Comparison of ENCODE assay signal across 18 cellular contexts in the genomic region with DNA sequence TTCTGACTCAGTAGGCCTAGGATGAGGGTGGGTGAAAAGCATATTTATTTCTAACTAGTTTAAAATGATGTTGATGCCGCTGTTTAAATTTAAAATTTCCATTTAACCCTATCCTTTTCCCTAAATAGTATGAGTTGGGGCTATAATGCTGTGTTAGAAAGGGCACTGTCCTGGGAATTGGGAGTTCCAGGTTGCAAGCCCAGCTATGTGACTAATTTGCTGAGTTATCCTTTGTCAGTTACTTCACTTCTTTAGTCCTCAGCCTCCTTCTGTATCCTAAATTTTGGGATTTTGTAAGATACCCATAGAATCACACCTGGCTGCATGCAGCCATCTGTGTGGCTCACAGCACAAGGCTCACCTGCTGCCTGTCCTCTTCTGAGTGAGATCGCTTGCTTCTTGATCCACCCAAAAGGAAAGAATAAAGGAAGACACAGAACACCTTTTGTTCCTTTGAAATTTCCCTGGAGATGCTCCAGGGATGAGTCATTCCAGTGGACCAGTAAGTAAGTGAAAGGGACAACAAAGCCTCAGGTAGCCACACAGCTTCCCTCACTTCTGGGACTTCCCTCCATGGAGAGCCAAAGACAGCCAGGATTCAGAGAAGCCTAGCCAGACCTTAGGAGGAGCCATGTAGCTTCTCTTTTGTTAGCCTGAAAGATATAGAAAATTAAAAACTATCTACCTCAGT.
DNase-seq lines count a peak whose midpoint lies in the region; ATAC-seq and TF ChIP-seq lines count a peak whose summit lies in the region.
"Had no signal": no experiment of that assay in that cellular context is flagged by ENCODE, and none has a peak within 500 bp of the region (broad histone marks: within the 10 kb centered on the region; RNA-seq: fewer than 3 reads in every experiment).

No MANE protein-coding gene starts in this region.

- peak; percentile 96 for ATAC-seq in PC-3
- no peak for ATAC-seq in HG02938 (IDR thresholded peaks at IDR 0.05; ENCODE audit: unreplicated experiment)
- ATAC-seq: lower lobe of right lung had no signal

- no peaks in the 10 kb centered on the region for H3K9me3 ChIP-seq in PC-3 (ENCODE audit: low read length)
- H3K9me3 ChIP-seq in neural progenitor cell (ENCODE audit: low read depth), result no peaks in the 10 kb centered on the region
- H3K9me3 ChIP-seq in left ventricle myocardium inferior (replicated peaks), result no peaks in the 10 kb centered on the region
- H3K9me3 ChIP-seq: colonic mucosa, lower lobe of right lung, SJSA1, testis had no signal

- no peaks in the 10 kb centered on the region for H3K79me2 ChIP-seq in PC-3 (ENCODE audit: low read length)
- H3K79me2 ChIP-seq in neural progenitor cell (ENCODE audit: low read depth), result no peaks in the 10 kb centered on the region
- H3K79me2 ChIP-seq: hepatocyte had no signal

- H3K4me3 ChIP-seq in H7 (ENCODE audit: insufficient read depth, low read depth, low read length) (no peak overlapping the region), PC-3 (ENCODE audit: low read length) (no peak overlapping the region), neural progenitor cell (no peak overlapping the region), left ventricle myocardium inferior (no peak overlapping the region)
- H3K4me3 ChIP-seq: colonic mucosa, hepatocyte, lower lobe of right lung, SJSA1, testis had no signal

- H3K4me1 ChIP-seq in PC-3 (ENCODE audit: insufficient read depth, low read length) (peaks cover 14% of the 10 kb centered on the region), neural progenitor cell (peaks cover 14% of the 10 kb centered on the region), left ventricle myocardium inferior (peaks cover 33% of the 10 kb centered on the region)
- H3K4me1 ChIP-seq: colonic mucosa, lower lobe of right lung, SJSA1, testis had no signal

- H3K4me1 Mint-ChIP-seq in endothelial cell (ENCODE audit: unreplicated experiment) (peaks cover 12% of the 10 kb centered on the region), neural progenitor cell (peaks cover 3% of the 10 kb centered on the region)
- no peaks in the 10 kb centered on the region for H3K4me1 Mint-ChIP-seq in activated CD4-positive, alpha-beta memory T cell treated with anti-CD3 and anti-CD28 coated beads, Interleukin-2, amount 10 ng/mL, durations not matched to agents 7 days and 5 days
- H3K4me1 Mint-ChIP-seq: activated CD4-positive, alpha-beta T cell treated with anti-CD3 and anti-CD28 coated beads, Interleukin-2, amount 10 ng/mL, durations not matched to agents 7 days and 5 days had no signal

- H3K4me2 ChIP-seq in PC-3 (ENCODE audit: low read length), result peak overlapping the region; percentile 34; the same call in 1 of the 2 replicates
- no peak overlapping the region for H3K4me2 ChIP-seq in neural progenitor cell
- H3K4me2 ChIP-seq: hepatocyte had no signal

- POLR2A ChIA-PET in PC-3 (lab: Charles Lee; ENCODE audit: unreplicated experiment), result no interaction called here
- POLR2A ChIA-PET in activated CD4-positive, alpha-beta memory T cell treated with anti-CD3 and anti-CD28 coated beads, Interleukin-2, amount 10 ng/mL, durations not matched to agents 7 days and 5 days (lab: Charles Lee), result no interaction called here

- H3K27me3 ChIP-seq in H7 (ENCODE audit: control insufficient read depth, insufficient read depth, low read length) (no peaks in the 10 kb centered on the region), PC-3 (ENCODE audit: low read length) (no peaks in the 10 kb centered on the region), neural progenitor cell (no peaks in the 10 kb centered on the region), left ventricle myocardium inferior (ENCODE audit: low read depth) (no peaks in the 10 kb centered on the region)
- H3K27me3 ChIP-seq: colonic mucosa, hepatocyte, SJSA1, testis had no signal

- H2AFZ ChIP-seq in PC-3 (ENCODE audit: low read length) (no peak overlapping the region), neural progenitor cell (replicated peaks) (no peak overlapping the region)
- H2AFZ ChIP-seq: hepatocyte had no signal

- H3F3A ChIP-seq in PC-3 (ENCODE audit: low read length, unreplicated experiment) (no peaks in the 10 kb centered on the region), neural progenitor cell (ENCODE audit: low read depth) (no peaks in the 10 kb centered on the region)

- H3K36me3 ChIP-seq in H7 (replicated peaks; ENCODE audit: control insufficient read depth, insufficient read depth, low read length) (no peaks in the 10 kb centered on the region), PC-3 (ENCODE audit: low read depth, low read length) (no peaks in the 10 kb centered on the region), neural progenitor cell (no peaks in the 10 kb centered on the region), left ventricle myocardium inferior (peaks cover 6% of the 10 kb centered on the region)
- H3K36me3 ChIP-seq: colonic mucosa, lower lobe of right lung, SJSA1 had no signal

- H3K9ac ChIP-seq in PC-3 (ENCODE audit: low read length) (no peak overlapping the region), neural progenitor cell (no peak overlapping the region)

- peak; percentile 19 for DNase-seq in H7
- peak; percentile 73 for DNase-seq in PC-3
- no peak for DNase-seq in endothelial cell (ENCODE audit: low spot score)
- DNase-seq in neural progenitor cell (ENCODE audit: low spot score), result peak; percentile 6
- DNase-seq in left ventricle myocardium inferior, result no peak
- DNase-seq in activated CD4-positive, alpha-beta memory T cell treated with anti-CD3 and anti-CD28 coated beads, Interleukin-2, amount 10 ng/mL, durations not matched to agents 7 days and 5 days, result no peak
- DNase-seq in stimulated activated CD4-positive, alpha-beta T cell treated with anti-CD3 and anti-CD28 coated beads, Interleukin-12 subunit alpha, Interleukin-12 subunit beta, amount 100 ng/mL, for 4 hours, result no peak
- DNase-seq: activated CD4-positive, alpha-beta T cell treated with anti-CD3 and anti-CD28 coated beads, Interleukin-2, amount 10 ng/mL, durations not matched to agents 7 days and 5 days; colonic mucosa; lower lobe of right lung; MM.1S; NCI-H2171; T1000; testis had no signal

- CTCF ChIA-PET in PC-3 (lab: Charles Lee), result interaction anchor here (1.0 to 1.2 kb wide), 2 partner anchors 19 to 146 kb away, joined by 4 to 7 read pairs; no protein-coding TSS in a partner anchor
- CTCF ChIA-PET in activated CD4-positive, alpha-beta memory T cell treated with anti-CD3 and anti-CD28 coated beads, Interleukin-2, amount 10 ng/mL, durations not matched to agents 7 days and 5 days (lab: Charles Lee), result no interaction called here

- no peaks in the 10 kb centered on the region for H3K9me2 ChIP-seq in PC-3 (replicated peaks; ENCODE audit: low read length)

- no peak for TF ChIP-seq CTCF in PC-3 (conservative IDR thresholded peaks at IDR 0.05; ENCODE audit: low read depth, low read length)
- no peak for TF ChIP-seq CTCF in endothelial cell (IDR thresholded peaks at IDR 0.05; ENCODE audit: unreplicated experiment)
- TF ChIP-seq CTCF in neural progenitor cell (IDR thresholded peaks at IDR 0.05), result no peak
- no peak for TF ChIP-seq CTCF in left ventricle myocardium inferior (IDR thresholded peaks at IDR 0.05; ENCODE audit: borderline replicate concordance)

- no peak overlapping the region for H3K4me3 Mint-ChIP-seq in endothelial cell (ENCODE audit: unreplicated experiment)
- H3K4me3 Mint-ChIP-seq in neural progenitor cell, result no peak overlapping the region
- no peak overlapping the region for H3K4me3 Mint-ChIP-seq in activated CD4-positive, alpha-beta memory T cell treated with anti-CD3 and anti-CD28 coated beads, Interleukin-2, amount 10 ng/mL, durations not matched to agents 7 days and 5 days
- H3K4me3 Mint-ChIP-seq: activated CD4-positive, alpha-beta T cell treated with anti-CD3 and anti-CD28 coated beads, Interleukin-2, amount 10 ng/mL, durations not matched to agents 7 days and 5 days; natural killer cell treated with Interleukin-12 subunit alpha and Interleukin-12 subunit beta and Interleukin-15 and Interleukin-18, amount 100 ng/mL, for 72 hours had no signal

- H3K27ac Mint-ChIP-seq in endothelial cell (ENCODE audit: unreplicated experiment) (peak overlapping the region; percentile 5), neural progenitor cell (no peak overlapping the region)
- no peak overlapping the region for H3K27ac Mint-ChIP-seq in activated CD4-positive, alpha-beta memory T cell treated with anti-CD3 and anti-CD28 coated beads, Interleukin-2, amount 10 ng/mL, durations not matched to agents 7 days and 5 days
- H3K27ac Mint-ChIP-seq: activated CD4-positive, alpha-beta T cell treated with anti-CD3 and anti-CD28 coated beads, Interleukin-2, amount 10 ng/mL, durations not matched to agents 7 days and 5 days; natural killer cell treated with Interleukin-12 subunit alpha and Interleukin-12 subunit beta and Interleukin-15 and Interleukin-18, amount 100 ng/mL, for 72 hours had no signal

- no peaks in the 10 kb centered on the region for H3K36me3 Mint-ChIP-seq in endothelial cell (ENCODE audit: low read depth, unreplicated experiment)
- H3K36me3 Mint-ChIP-seq in neural progenitor cell, result peaks cover 7% of the 10 kb centered on the region
- no peaks in the 10 kb centered on the region for H3K36me3 Mint-ChIP-seq in activated CD4-positive, alpha-beta memory T cell treated with anti-CD3 and anti-CD28 coated beads, Interleukin-2, amount 10 ng/mL, durations not matched to agents 7 days and 5 days (ENCODE audit: low read depth)
- H3K36me3 Mint-ChIP-seq: natural killer cell treated with Interleukin-12 subunit alpha and Interleukin-12 subunit beta and Interleukin-15 and Interleukin-18, amount 100 ng/mL, for 72 hours had no signal

- H4K20me1 ChIP-seq in PC-3 (ENCODE audit: low read length) (no peaks in the 10 kb centered on the region), neural progenitor cell (ENCODE audit: low read depth) (no peaks in the 10 kb centered on the region)

- H3K9me3 Mint-ChIP-seq in endothelial cell (ENCODE audit: unreplicated experiment) (no peaks in the 10 kb centered on the region), neural progenitor cell (no peaks in the 10 kb centered on the region)
- H3K9me3 Mint-ChIP-seq in activated CD4-positive, alpha-beta memory T cell treated with anti-CD3 and anti-CD28 coated beads, Interleukin-2, amount 10 ng/mL, durations not matched to agents 7 days and 5 days, result no peaks in the 10 kb centered on the region
- H3K9me3 Mint-ChIP-seq: activated CD4-positive, alpha-beta T cell treated with anti-CD3 and anti-CD28 coated beads, Interleukin-2, amount 10 ng/mL, durations not matched to agents 7 days and 5 days; natural killer cell treated with Interleukin-12 subunit alpha and Interleukin-12 subunit beta and Interleukin-15 and Interleukin-18, amount 100 ng/mL, for 72 hours had no signal

- peak overlapping the region; percentile 47 for H3K27ac ChIP-seq in PC-3 (ENCODE audit: low read length)
- no peak overlapping the region for H3K27ac ChIP-seq in neural progenitor cell
- no peak overlapping the region for H3K27ac ChIP-seq in left ventricle myocardium inferior (replicated peaks)
- H3K27ac ChIP-seq: colonic mucosa, hepatocyte, lower lobe of right lung, SJSA1, testis had no signal

- intact Hi-C loops in PC-3 (cut with micrococcal nuclease) (loop anchor here (1.0 kb wide), 1 partner anchor 53 kb away; no protein-coding TSS in a partner anchor), left ventricle myocardium inferior (cut with micrococcal nuclease) (no loop called here)

- BruUV-seq in PC-3 (replicated peaks; lab: Mats Ljungman, UMichigan), result no TSS peak

- H3K27me3 Mint-ChIP-seq in endothelial cell (ENCODE audit: unreplicated experiment) (no peaks in the 10 kb centered on the region), neural progenitor cell (ENCODE audit: insufficient read depth, low read depth) (no peaks in the 10 kb centered on the region)
- peaks cover 8% of the 10 kb centered on the region for H3K27me3 Mint-ChIP-seq in activated CD4-positive, alpha-beta memory T cell treated with anti-CD3 and anti-CD28 coated beads, Interleukin-2, amount 10 ng/mL, durations not matched to agents 7 days and 5 days

Comparison
In these comparisons a context has a peak if more than half of its experiments do, and no peak if none do; other contexts are left out.
1. DNase-seq: peak in H7 (single experiment), PC-3 (single experiment) and neural progenitor cell (single experiment); none in endothelial cell (single experiment), left ventricle myocardium inferior (single experiment), activated CD4-positive, alpha-beta memory T cell treated with anti-CD3 and anti-CD28 coated beads, Interleukin-2, amount 10 ng/mL, durations not matched to agents 7 days and 5 days (single experiment) and stimulated activated CD4-positive, alpha-beta T cell treated with anti-CD3 and anti-CD28 coated beads, Interleukin-12 subunit alpha, Interleukin-12 subunit beta, amount 100 ng/mL, for 4 hours (single experiment).